9 cellular contexts compared by ENCODE assay signal in the genomic region with DNA sequence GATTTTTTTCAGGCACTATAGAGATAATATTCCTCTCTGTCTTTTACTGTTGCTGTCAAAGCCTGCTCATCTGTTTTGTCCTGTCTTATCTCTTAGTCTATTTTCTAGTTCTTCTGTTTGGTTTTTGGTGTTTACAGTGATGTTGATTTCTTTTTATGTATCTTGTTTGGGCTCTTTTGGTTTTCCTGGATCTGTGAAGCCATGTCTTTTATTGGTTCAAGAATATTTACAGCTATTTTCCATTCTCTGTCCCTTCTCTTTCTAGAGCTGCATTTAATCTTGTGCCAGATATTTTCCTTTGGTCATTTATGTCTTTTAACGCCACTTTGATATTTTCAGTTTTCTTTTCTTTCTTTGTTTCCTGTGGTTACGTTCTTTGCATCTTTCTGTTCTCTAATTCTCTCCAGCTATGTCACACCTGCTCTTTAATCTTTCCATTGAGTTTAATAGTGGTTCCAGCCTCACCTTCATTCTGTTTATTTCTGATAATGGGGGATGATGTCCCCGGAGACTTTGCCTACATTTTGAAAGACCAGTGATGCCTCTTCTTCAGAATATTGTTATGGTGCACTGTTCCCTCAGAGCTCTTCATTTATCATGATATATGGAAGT. TPM values are rescaled to one million over a fixed set of nuclear protein-coding genes. Genes with fewer than 3 reads are reported as not detected.
DNase-seq lines count a peak whose midpoint lies in the region; ATAC-seq and TF ChIP-seq lines count a peak whose summit lies in the region.
"Had no signal": no experiment of that assay in that cellular context is flagged by ENCODE, and none has a peak within 500 bp of the region (broad histone marks: within the 10 kb centered on the region; RNA-seq: fewer than 3 reads in every experiment).

No MANE protein-coding gene starts in this region.

- peaks cover 5 to 17% (median 5%) of the 10 kb centered on the region in 3 donors for H3K9me3 Mint-ChIP-seq in IgD-negative memory B cell
- peaks cover 4 to 27% (median 17%) of the 10 kb centered on the region in 11 donors for H3K9me3 Mint-ChIP-seq in naive thymus-derived CD4-positive, alpha-beta T cell

- ATAC-seq in GM18517 (IDR thresholded peaks at IDR 0.05; ENCODE audit: unreplicated experiment) = peak; percentile 73
- ATAC-seq in GM21381 (IDR thresholded peaks at IDR 0.05; ENCODE audit: unreplicated experiment) = peak; percentile 71
- no peak for ATAC-seq in naive thymus-derived CD4-positive, alpha-beta T cell
- no peak for ATAC-seq in heart right ventricle
- no peak for ATAC-seq in lower lobe of right lung

- no peaks in the 10 kb centered on the region for H3K27me3 Mint-ChIP-seq in IgD-negative memory B cell
- H3K27me3 Mint-ChIP-seq in naive thymus-derived CD4-positive, alpha-beta T cell = no peaks in the 10 kb centered on the region
- H3K27me3 Mint-ChIP-seq: dendritic cell treated with granulocyte-macrophage colony-stimulating factor and Interleukin-4, amounts not matched to agents 40 ng/mL and 50 ng/mL, for 4 days had no signal

- peaks cover 11 to 29% of the 10 kb centered on the region in 2 donors for H3K4me1 ChIP-seq in naive thymus-derived CD4-positive, alpha-beta T cell (ENCODE audit: control insufficient read depth in 2 of 2, insufficient read depth in 2 of 2, low read length in 2 of 2)
- H3K4me1 ChIP-seq in heart right ventricle (peaks cover 0 to 13% (median 0%) of the 10 kb centered on the region in 9 donors), lower lobe of right lung (peaks cover 9% of the 10 kb centered on the region)

- peak overlapping the region; percentile 33 to 74 (median 57) for H3K4me3 Mint-ChIP-seq in IgD-negative memory B cell
- peak overlapping the region in 9 of 10 donors; percentile 25 to 74 (median 36) for H3K4me3 Mint-ChIP-seq in naive thymus-derived CD4-positive, alpha-beta T cell
- H3K4me3 Mint-ChIP-seq: dendritic cell treated with granulocyte-macrophage colony-stimulating factor and Interleukin-4, amounts not matched to agents 40 ng/mL and 50 ng/mL, for 4 days had no signal

- H3K36me3 Mint-ChIP-seq in IgD-negative memory B cell = peaks cover 26% of the 10 kb centered on the region
- H3K36me3 Mint-ChIP-seq in naive thymus-derived CD4-positive, alpha-beta T cell = peaks cover 28 to 82% (median 70%) of the 10 kb centered on the region in 5 donors

- WGBS in heart right ventricle, 2 donors = 97 to 99% methylated on average over 3 of the region's 3 CpGs

- H3K4me3 ChIP-seq in naive thymus-derived CD4-positive, alpha-beta T cell (ENCODE audit: low read length) = no peak overlapping the region
- H3K4me3 ChIP-seq in heart right ventricle (no peak overlapping the region), lower lobe of right lung (no peak overlapping the region)

- TF ChIP-seq CTCF in heart right ventricle (IDR thresholded peaks at IDR 0.05) (no peak), lower lobe of right lung (IDR thresholded peaks at IDR 0.05) (no peak)

- no peak overlapping the region for H3K27ac ChIP-seq in naive thymus-derived CD4-positive, alpha-beta T cell (ENCODE audit: low read depth, low read length)
- no peak overlapping the region for H3K27ac ChIP-seq in heart right ventricle
- H3K27ac ChIP-seq in lower lobe of right lung = no peak overlapping the region

- CTCF ChIA-PET in naive thymus-derived CD4-positive, alpha-beta T cell (lab: Charles Lee) = interaction anchor here (0.6 to 1.5 kb wide), 5 partner anchors 10 to 766 kb away, joined by 3 to 5 read pairs (median 3); no protein-coding TSS in a partner anchor

- POLR2A ChIA-PET in naive thymus-derived CD4-positive, alpha-beta T cell (lab: Charles Lee) = interaction anchor here (1.1 to 1.3 kb wide), 3 partner anchors 8 to 94 kb away, joined by 3 read pairs; no protein-coding TSS in a partner anchor

- peaks cover 0 to 9% (median 4%) of the 10 kb centered on the region in 3 experiments for H3K9me3 ChIP-seq in naive thymus-derived CD4-positive, alpha-beta T cell (ENCODE audit: control insufficient read depth in 2 of 3, low read length in 3 of 3)
- H3K9me3 ChIP-seq in heart right ventricle (peaks cover 0 to 19% (median 0%) of the 10 kb centered on the region in 11 donors), lower lobe of right lung (no peaks in the 10 kb centered on the region)

- peaks cover 3 to 72% (median 21%) of the 10 kb centered on the region in 3 experiments for H3K36me3 ChIP-seq in naive thymus-derived CD4-positive, alpha-beta T cell (ENCODE audit: control insufficient read depth in 2 of 3, insufficient read depth in 3 of 3, low read length in 3 of 3)
- H3K36me3 ChIP-seq in heart right ventricle (peaks cover 0 to 85% (median 18%) of the 10 kb centered on the region in 9 donors), lower lobe of right lung (peaks cover 51% of the 10 kb centered on the region)

- H3K4me1 Mint-ChIP-seq in IgD-negative memory B cell = peaks cover 32 to 45% (median 42%) of the 10 kb centered on the region in 3 donors
- peaks cover 47 to 82% (median 77%) of the 10 kb centered on the region in 7 donors for H3K4me1 Mint-ChIP-seq in naive thymus-derived CD4-positive, alpha-beta T cell

- peak overlapping the region; percentile 50 to 86 (median 71) for H3K27ac Mint-ChIP-seq in IgD-negative memory B cell
- H3K27ac Mint-ChIP-seq in naive thymus-derived CD4-positive, alpha-beta T cell = peak overlapping the region; percentile 22 to 81 (median 74)
- H3K27ac Mint-ChIP-seq: dendritic cell treated with granulocyte-macrophage colony-stimulating factor and Interleukin-4, amounts not matched to agents 40 ng/mL and 50 ng/mL, for 4 days had no signal

- intact Hi-C loops in naive thymus-derived CD4-positive, alpha-beta T cell (cut with micrococcal nuclease) = loop anchor here in 1 of 2 donors (1.0 kb wide), 1 partner anchor 10 kb away; no protein-coding TSS in a partner anchor
- intact Hi-C loops in heart right ventricle (cut with DNase I) (no loop called here), lower lobe of right lung (cut with DNase I) (no loop called here)

- no peaks in the 10 kb centered on the region for H3K27me3 ChIP-seq in naive thymus-derived CD4-positive, alpha-beta T cell (ENCODE audit: control insufficient read depth in 2 of 2, insufficient read depth in 2 of 2, low read length in 2 of 2)
- H3K27me3 ChIP-seq in heart right ventricle (no peaks in the 10 kb centered on the region), lower lobe of right lung (ENCODE audit: low read depth) (no peaks in the 10 kb centered on the region)

- no peak for DNase-seq in naive thymus-derived CD4-positive, alpha-beta T cell
- DNase-seq in HUDEP-2 (lab: John Stamatoyannopoulos, UW; ENCODE audit: unreplicated experiment in 76 of 76) (no peak), heart right ventricle (no peak), lower lobe of right lung (no peak)
- DNase-seq: DMS79 treated with DMSO at 0.1 percent for 48 hours had no signal

RNA-seq across cellular contexts. Expression of a gene that starts 32.0 kb away (rescaled TPM):
- polyA plus RNA-seq in IgD-negative memory B cell (54.0 TPM), heart right ventricle (1 to 10 TPM; 6.3 to 7.5 TPM)
- 100 to 1,000 TPM; 181 to 305 (median 236) TPM for total RNA-seq in naive thymus-derived CD4-positive, alpha-beta T cell
- polyA plus RNA-seq in naive thymus-derived CD4-positive, alpha-beta T cell = 10 to 100 TPM; 41.4 to 51.5 TPM
- total RNA-seq in heart right ventricle (10 to 100 TPM; 20.4 to 35.3 (median 33.4) TPM), lower lobe of right lung (55.9 TPM)

Comparison
In these comparisons a context has a peak if more than half of its experiments do, and no peak if none do; other contexts are left out.
1. ATAC-seq: peak in GM18517 (single experiment) and GM21381 (single experiment); none in naive thymus-derived CD4-positive, alpha-beta T cell (single experiment), heart right ventricle (0 of 8) and lower lobe of right lung (0 of 2).